ENCODE assay signal across 1 cellular context in the genomic region with DNA sequence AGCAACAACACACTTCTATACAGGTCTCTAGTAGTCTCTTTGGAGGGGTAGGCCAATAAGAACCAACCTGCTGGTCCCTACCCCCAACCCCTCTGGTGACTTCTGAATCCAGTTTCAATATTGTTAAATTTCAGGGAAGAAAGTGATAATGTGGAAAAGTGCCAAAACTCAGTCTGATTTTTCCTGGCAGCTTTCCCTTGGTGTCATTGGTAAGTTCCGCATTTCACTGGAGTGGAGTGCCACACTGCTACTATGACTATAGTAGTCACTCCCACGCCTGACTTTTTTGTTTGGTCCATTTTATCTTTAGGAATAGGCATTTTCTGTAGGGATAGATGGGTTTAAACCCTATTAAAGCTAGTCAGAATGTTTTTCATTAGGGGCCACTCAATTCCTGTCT.
TF ChIP-seq lines count a peak whose summit lies in the region.

No MANE protein-coding gene starts in this region.

TF ChIP-seq in HCT116, 20 proteins besides CTCF, POLR2A, EP300 and RAD21 (continued from another document):
- TF ChIP-seq, protein P1, sequence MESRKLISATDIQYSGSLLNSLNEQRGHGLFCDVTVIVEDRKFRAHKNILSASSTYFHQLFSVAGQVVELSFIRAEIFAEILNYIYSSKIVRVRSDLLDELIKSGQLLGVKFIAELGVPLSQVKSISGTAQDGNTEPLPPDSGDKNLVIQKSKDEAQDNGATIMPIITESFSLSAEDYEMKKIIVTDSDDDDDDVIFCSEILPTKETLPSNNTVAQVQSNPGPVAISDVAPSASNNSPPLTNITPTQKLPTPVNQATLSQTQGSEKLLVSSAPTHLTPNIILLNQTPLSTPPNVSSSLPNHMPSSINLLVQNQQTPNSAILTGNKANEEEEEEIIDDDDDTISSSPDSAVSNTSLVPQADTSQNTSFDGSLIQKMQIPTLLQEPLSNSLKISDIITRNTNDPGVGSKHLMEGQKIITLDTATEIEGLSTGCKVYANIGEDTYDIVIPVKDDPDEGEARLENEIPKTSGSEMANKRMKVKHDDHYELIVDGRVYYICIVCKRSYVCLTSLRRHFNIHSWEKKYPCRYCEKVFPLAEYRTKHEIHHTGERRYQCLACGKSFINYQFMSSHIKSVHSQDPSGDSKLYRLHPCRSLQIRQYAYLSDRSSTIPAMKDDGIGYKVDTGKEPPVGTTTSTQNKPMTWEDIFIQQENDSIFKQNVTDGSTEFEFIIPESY (IDR thresholded peaks at IDR 0.05; ENCODE audit: extremely low read depth, insufficient replicate concordance, low read length): no peak
- TF ChIP-seq SP1 (IDR thresholded peaks at IDR 0.05; ENCODE audit: low read depth) (no peak), SRF (IDR thresholded peaks at IDR 0.05; ENCODE audit: low read depth) (no peak), ZFX (IDR thresholded peaks at IDR 0.05) (no peak), FOSL1 (IDR thresholded peaks at IDR 0.05; ENCODE audit: low read depth) (no peak), ELF1 (IDR thresholded peaks at IDR 0.05; ENCODE audit: borderline replicate concordance, low read depth) (no peak), TCF7L2 (IDR thresholded peaks at IDR 0.05; ENCODE audit: borderline replicate concordance, extremely low read depth, insufficient read depth, insufficient read length) (no peak), POLR2AphosphoS5 (IDR thresholded peaks at IDR 0.05; ENCODE audit: low read depth, low read length) (no peak), EZH2 (IDR thresholded peaks at IDR 0.05) (no peak), ZNF274 (IDR thresholded peaks at IDR 0.05; ENCODE audit: low read depth, low read length) (no peak), CBX3 (IDR thresholded peaks at IDR 0.05; ENCODE audit: low read depth) (no peak), SIN3A (IDR thresholded peaks at IDR 0.05; ENCODE audit: low read depth) (no peak)
- TF ChIP-seq, protein P2, sequence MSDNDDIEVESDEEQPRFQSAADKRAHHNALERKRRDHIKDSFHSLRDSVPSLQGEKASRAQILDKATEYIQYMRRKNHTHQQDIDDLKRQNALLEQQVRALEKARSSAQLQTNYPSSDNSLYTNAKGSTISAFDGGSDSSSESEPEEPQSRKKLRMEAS (IDR thresholded peaks at IDR 0.05): no peak
- TF ChIP-seq, protein P3, sequence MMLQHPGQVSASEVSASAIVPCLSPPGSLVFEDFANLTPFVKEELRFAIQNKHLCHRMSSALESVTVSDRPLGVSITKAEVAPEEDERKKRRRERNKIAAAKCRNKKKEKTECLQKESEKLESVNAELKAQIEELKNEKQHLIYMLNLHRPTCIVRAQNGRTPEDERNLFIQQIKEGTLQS (IDR thresholded peaks at IDR 0.05): no peak
